8 cellular contexts compared by ENCODE assay signal in genomic region chr3:88148651-88149050, GRCh38. TPM values are rescaled to one million over a fixed set of nuclear protein-coding genes. Genes with fewer than 3 reads are reported as not detected.
DNase-seq lines count a peak whose midpoint lies in the region; ATAC-seq and TF ChIP-seq lines count a peak whose summit lies in the region.

No MANE protein-coding gene starts in this region.

- H3K4me2 ChIP-seq in DND-41 (ENCODE audit: insufficient read depth, low read length): peak overlapping the region; percentile 63

- peaks cover 42% of the 10 kb centered on the region for H3K4me1 ChIP-seq in DND-41 (ENCODE audit: insufficient read depth, low read length)
- H3K4me1 ChIP-seq in RWPE2 (ENCODE audit: insufficient read depth, poor library complexity, severe bottlenecking): peaks cover 22% of the 10 kb centered on the region
- H3K4me1 ChIP-seq in prostate gland (replicated peaks): no peaks in the 10 kb centered on the region

- peak overlapping the region; percentile 94 for H3K9ac ChIP-seq in DND-41 (ENCODE audit: low read depth, low read length)

- ATAC-seq in DND-41 (ENCODE audit: insufficient read depth, low read depth) (no peak), RWPE2 (ENCODE audit: low read depth) (no peak), HG03378 (IDR thresholded peaks at IDR 0.05; ENCODE audit: unreplicated experiment) (no peak), GM18870 (IDR thresholded peaks at IDR 0.05; ENCODE audit: unreplicated experiment) (no peak)

- peak overlapping the region; percentile 98 for H2AFZ ChIP-seq in DND-41 (ENCODE audit: low read depth, low read length)

- H4K20me1 ChIP-seq in DND-41 (ENCODE audit: insufficient read depth, low read length): peaks cover 13% of the 10 kb centered on the region

- no peak for TF ChIP-seq POLR2A in prostate gland (IDR thresholded peaks at IDR 0.05)

- peaks cover 10% of the 10 kb centered on the region for H3K36me3 ChIP-seq in DND-41 (ENCODE audit: insufficient read depth, low read length)
- peaks cover 12% of the 10 kb centered on the region for H3K36me3 ChIP-seq in RWPE2 (ENCODE audit: low read depth)
- H3K36me3 ChIP-seq in prostate gland: no peaks in the 10 kb centered on the region

- H3K27me3 ChIP-seq in DND-41 (ENCODE audit: insufficient read depth, low read length, poor library complexity) (no peaks in the 10 kb centered on the region), RWPE2 (ENCODE audit: insufficient read depth, poor library complexity, severe bottlenecking) (no peaks in the 10 kb centered on the region), prostate gland (replicated peaks; ENCODE audit: insufficient read depth) (no peaks in the 10 kb centered on the region)

- peak overlapping the region; percentile 92 to 99; a peak in 3 of 4 replicates for H3K4me3 ChIP-seq in DND-41 (ENCODE audit: low read depth in 1 of 2, low read length in 2 of 2)
- H3K4me3 ChIP-seq in RWPE2 (ENCODE audit: severe bottlenecking): peak overlapping the region; percentile 75
- H3K4me3 ChIP-seq in fibroblast of mammary gland (ENCODE audit: control insufficient read depth, low read depth, low read length): peak overlapping the region; percentile 98
- peak overlapping the region; percentile 73 for H3K4me3 ChIP-seq in prostate gland

- intact Hi-C loops in prostate gland (cut with DNase I): loop anchor here (1.0 kb wide), 1 partner anchor 89 kb away; the partner anchor contains the start of genes CGGBP1 and ZNF654

- TF ChIP-seq CTCF in DND-41 (IDR thresholded peaks at IDR 0.05; ENCODE audit: borderline replicate concordance, extremely low read depth, low read length, poor library complexity, severe bottlenecking) (no peak), RWPE2 (IDR thresholded peaks at IDR 0.05; ENCODE audit: poor library complexity, severe bottlenecking) (no peak), fibroblast of mammary gland (conservative IDR thresholded peaks at IDR 0.05; ENCODE audit: control insufficient read depth, insufficient read depth, low read depth, low read length) (no peak), prostate gland (IDR thresholded peaks at IDR 0.05) (no peak)

- H3K79me2 ChIP-seq in DND-41 (ENCODE audit: insufficient read depth, low read length): peaks cover 81% of the 10 kb centered on the region

- H3K27ac ChIP-seq in DND-41 (ENCODE audit: low read length) (peak overlapping the region; percentile 90), RWPE2 (ENCODE audit: poor library complexity, severe bottlenecking) (peak overlapping the region; percentile 86), prostate gland (no peak overlapping the region)

- DNase-seq in DND-41 (no peak), RWPE2 (ENCODE audit: low spot score) (no peak), fibroblast of mammary gland (ENCODE audit: low read depth) (no peak), prostate gland (ENCODE audit: low spot score) (no peak), iPS-NIHi11 (ENCODE audit: low spot score) (no peak), DMS79 treated with DMSO at 0.1 percent for 48 hours (lab: John Stamatoyannopoulos, UW) (no peak)

- 59% methylated on average over 17 of the region's 17 CpGs for WGBS in prostate gland

- no peaks in the 10 kb centered on the region for H3K9me3 ChIP-seq in DND-41 (ENCODE audit: insufficient read depth, low read length, severe bottlenecking)
- no peaks in the 10 kb centered on the region for H3K9me3 ChIP-seq in RWPE2 (ENCODE audit: severe bottlenecking)
- no peaks in the 10 kb centered on the region for H3K9me3 ChIP-seq in prostate gland

RNA-seq across cellular contexts. Expression of gene C3orf38, which starts 1.1 kb away (rescaled TPM):
- total RNA-seq in prostate gland: 10 to 100 TPM; 16.0 to 33.3 TPM

Comparison
In these comparisons a context has a peak if more than half of its experiments do, and no peak if none do; other contexts are left out.
1. H3K27ac ChIP-seq: peak in DND-41 (single experiment) and RWPE2 (single experiment); none in prostate gland (0 of 2).
2. Peak in every context shown above with its lines, with median percentiles within 50 percentile points of each other: H3K4me3 ChIP-seq.